Comparison of ENCODE assay signal across 24 cellular contexts in genomic region chr6:100276311-100277057, GRCh38.
"Had no signal": no experiment of that assay in that cellular context is flagged by ENCODE, and none has a peak within 500 bp of the region (broad histone marks: within the 10 kb centered on the region; RNA-seq: fewer than 3 reads in every experiment).

No MANE protein-coding gene starts in this region.

- H3K4me3 ChIP-seq: adrenal gland, body of pancreas, Peyer's patch had no signal

- H3K4me3 Mint-ChIP-seq: activated CD8-positive, alpha-beta T cell treated with anti-CD3 and anti-CD28 coated beads for 36 hours; activated naive CD8-positive, alpha-beta T cell treated with anti-CD3 and anti-CD28 coated beads, Interleukin-2, amount 10 ng/mL, durations not matched to agents 7 days and 5 days; central memory CD8-positive, alpha-beta T cell; T-helper 1 cell treated with Interleukin-12 subunit alpha and Interleukin-12 subunit beta and Interleukin-4 antibody, amounts not matched to agents 30 μg/mL and 1 μg/mL, for 36 hours had no signal

- H3K36me3 Mint-ChIP-seq: activated naive CD8-positive, alpha-beta T cell treated with anti-CD3 and anti-CD28 coated beads, Interleukin-2, amount 10 ng/mL, durations not matched to agents 7 days and 5 days had no signal

- H3K27me3 ChIP-seq: adrenal gland, body of pancreas, Peyer's patch had no signal

- H3K9me3 ChIP-seq: adrenal gland, body of pancreas, Peyer's patch had no signal

- ATAC-seq: activated CD4-positive, CD25-positive, alpha-beta regulatory T cell treated with anti-CD3 and anti-CD28 coated beads, Interleukin-2, amount 50 U/mL, for 24 hours; activated CD8-positive, alpha-beta T cell treated with anti-CD3 and anti-CD28 coated beads for 36 hours; body of pancreas had no signal

- DNase-seq: activated CD4-positive, alpha-beta T cell treated with anti-CD3 and anti-CD28 coated beads for 4 hours; activated CD8-positive, alpha-beta memory T cell treated with anti-CD3 and anti-CD28 coated beads, Interleukin-2, amount 50 U/mL, for 48 hours; activated CD8-positive, alpha-beta T cell treated with anti-CD3 and anti-CD28 coated beads for 36 hours; activated naive CD4-positive, alpha-beta T cell treated with anti-CD3 and anti-CD28 coated beads, Interleukin-2, amount 50 U/mL, for 16 hours; activated naive CD8-positive, alpha-beta T cell treated with anti-CD3 and anti-CD28 coated beads, Interleukin-2, amount 10 ng/mL, durations not matched to agents 7 days and 5 days; activated T-cell treated with anti-CD3 and anti-CD28 coated beads, Interleukin-2, amount 50 U/mL, for 1 hour; adrenal gland; anterior cingulate cortex; body of pancreas; Kasumi-1; MV-4-11; NCI-H1105; NCI-H1436; NCI-H1694 treated with DMSO at 0.1 percent for 48 hours; NCI-H2029 treated with DMSO at 0.1 percent for 48 hours; NCI-H345; NCI-H510A treated with DMSO at 0.1 percent for 48 hours; NCI-H69; NK-92 treated with Interleukin-12 subunit alpha and Interleukin-12 subunit beta, amount 100 ng/mL, for 24 hours; Peyer's patch; SHP77 had no signal

- H3K4me1 Mint-ChIP-seq: activated naive CD8-positive, alpha-beta T cell treated with anti-CD3 and anti-CD28 coated beads, Interleukin-2, amount 10 ng/mL, durations not matched to agents 7 days and 5 days; central memory CD8-positive, alpha-beta T cell had no signal

- H3K27ac Mint-ChIP-seq: activated CD8-positive, alpha-beta T cell treated with anti-CD3 and anti-CD28 coated beads for 36 hours; activated naive CD8-positive, alpha-beta T cell treated with anti-CD3 and anti-CD28 coated beads, Interleukin-2, amount 10 ng/mL, durations not matched to agents 7 days and 5 days; T-helper 1 cell treated with Interleukin-12 subunit alpha and Interleukin-12 subunit beta and Interleukin-4 antibody, amounts not matched to agents 30 μg/mL and 1 μg/mL, for 36 hours had no signal

- H3K9me3 Mint-ChIP-seq: activated CD8-positive, alpha-beta T cell treated with anti-CD3 and anti-CD28 coated beads for 36 hours; activated naive CD8-positive, alpha-beta T cell treated with anti-CD3 and anti-CD28 coated beads, Interleukin-2, amount 10 ng/mL, durations not matched to agents 7 days and 5 days; central memory CD8-positive, alpha-beta T cell; T-helper 1 cell treated with Interleukin-12 subunit alpha and Interleukin-12 subunit beta and Interleukin-4 antibody, amounts not matched to agents 30 μg/mL and 1 μg/mL, for 36 hours had no signal

- H3K4me1 ChIP-seq: adrenal gland, body of pancreas, Peyer's patch had no signal

- H3K36me3 ChIP-seq: adrenal gland, Peyer's patch had no signal

- H3K27ac ChIP-seq: adrenal gland, body of pancreas, Peyer's patch had no signal
